In the genomic region with DNA sequence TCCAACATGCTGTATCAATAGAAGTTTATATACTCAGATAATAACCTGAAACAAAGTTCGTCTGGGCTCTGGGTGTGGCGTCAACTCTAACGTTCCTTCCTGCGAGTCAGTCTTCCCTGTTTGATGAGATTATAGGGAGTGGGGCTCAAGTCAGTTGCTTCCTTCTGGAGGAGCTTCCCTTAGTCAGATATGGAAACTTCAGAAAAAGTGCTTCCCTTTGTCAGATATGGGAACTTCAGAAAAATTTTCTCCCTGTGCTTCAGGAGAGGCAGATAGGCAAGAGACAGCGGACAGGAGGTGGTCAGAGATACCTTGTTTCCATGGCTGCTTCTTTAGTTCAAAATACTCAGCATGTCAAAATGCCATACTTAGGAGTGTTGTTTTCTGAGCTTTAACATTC, we compare ENCODE assay signal across 19 cellular contexts.
"Had no signal": no experiment of that assay in that cellular context is flagged by ENCODE, and none has a peak within 500 bp of the region (broad histone marks: within the 10 kb centered on the region; RNA-seq: fewer than 3 reads in every experiment).

No MANE protein-coding gene starts in this region.

- DNase-seq: activated CD4-positive, alpha-beta T cell treated with anti-CD3 and anti-CD28 coated beads for 1 hour; activated CD4-positive, alpha-beta T cell treated with anti-CD3 and anti-CD28 coated beads, Interleukin-2, amount 50 U/mL, for 4 hours; activated naive CD4-positive, alpha-beta T cell treated with anti-CD3 and anti-CD28 coated beads for 36 hours; dermis blood vessel endothelial cell; esophagus squamous epithelium; islet precursor cell; left ventricle myocardium inferior; posterior cingulate gyrus; retina; stimulated activated CD4-positive, alpha-beta T cell treated with anti-CD3 and anti-CD28 coated beads, Interleukin-2, amount 100 ng/mL, for 48 hours; thyroid gland had no signal

- H3K27me3 Mint-ChIP-seq: natural killer cell treated with Interleukin-12 subunit alpha and Interleukin-12 subunit beta and Interleukin-15 and Interleukin-18, amount 100 ng/mL, for 72 hours; stimulated activated memory B cell treated with anti-CD40 and anti-IgM and Interleukin-4, amounts not matched to agents 10 μg/mL and 1 μg/mL and 100 μg/mL, for 72 hours had no signal

- H2AFZ ChIP-seq: hepatocyte had no signal

- H3K4me3 ChIP-seq: ascending aorta, breast epithelium, esophagus squamous epithelium, hepatocyte, left ventricle myocardium inferior, thyroid gland had no signal

- ATAC-seq: natural killer cell treated with Interleukin-12 subunit alpha and Interleukin-12 subunit beta and Interleukin-15 and Interleukin-18, amount 100 ng/mL, for 72 hours; stimulated activated memory B cell treated with anti-CD40 and anti-IgM and Interleukin-4, amounts not matched to agents 10 μg/mL and 1 μg/mL and 100 μg/mL, for 72 hours had no signal

- H3K9me3 ChIP-seq: ascending aorta, breast epithelium, esophagus squamous epithelium, left ventricle myocardium inferior, thyroid gland had no signal

- H3K27ac ChIP-seq: ascending aorta, breast epithelium, esophagus squamous epithelium, hepatocyte, left ventricle myocardium inferior, thyroid gland, VCaP had no signal

- H3K4me3 Mint-ChIP-seq: activated naive CD4-positive, alpha-beta T cell treated with anti-CD3 and anti-CD28 coated beads for 36 hours; natural killer cell treated with Interleukin-12 subunit alpha and Interleukin-12 subunit beta and Interleukin-15 and Interleukin-18, amount 100 ng/mL, for 72 hours; stimulated activated memory B cell treated with anti-CD40 and anti-IgM and Interleukin-4, amounts not matched to agents 10 μg/mL and 1 μg/mL and 100 μg/mL, for 72 hours; T-helper 2 cell treated with Interferon-gamma antibody and Interleukin-4, amounts not matched to agents 5 μg/mL and 100 μg/mL, for 36 hours had no signal

- H3K4me2 ChIP-seq: hepatocyte had no signal

- H3K36me3 ChIP-seq: ascending aorta, breast epithelium, esophagus squamous epithelium, left ventricle myocardium inferior, thyroid gland had no signal

- H3K27ac Mint-ChIP-seq: activated naive CD4-positive, alpha-beta T cell treated with anti-CD3 and anti-CD28 coated beads for 36 hours; activated T-helper 2 cell treated with anti-CD3 and anti-CD28 coated beads, Interferon-gamma antibody, Interleukin-2, Interleukin-4, amounts not matched to agents 10 μg/mL and 5 μg/mL and 100 μg/mL, durations not matched to agents 14 hours and 24 hours and 36 hours; natural killer cell treated with Interleukin-12 subunit alpha and Interleukin-12 subunit beta and Interleukin-15 and Interleukin-18, amount 100 ng/mL, for 72 hours; stimulated activated memory B cell treated with anti-CD40 and anti-IgM and Interleukin-4, amounts not matched to agents 10 μg/mL and 1 μg/mL and 100 μg/mL, for 72 hours; T-helper 2 cell treated with Interferon-gamma antibody and Interleukin-4, amounts not matched to agents 5 μg/mL and 100 μg/mL, for 36 hours had no signal

- H3K4me1 ChIP-seq: breast epithelium had no signal

- H3K27me3 ChIP-seq: ascending aorta, breast epithelium, esophagus squamous epithelium, hepatocyte, thyroid gland had no signal

- H3K9me3 Mint-ChIP-seq: activated naive CD4-positive, alpha-beta T cell treated with anti-CD3 and anti-CD28 coated beads for 36 hours; activated T-helper 2 cell treated with anti-CD3 and anti-CD28 coated beads, Interferon-gamma antibody, Interleukin-2, Interleukin-4, amounts not matched to agents 10 μg/mL and 5 μg/mL and 100 μg/mL, durations not matched to agents 14 hours and 24 hours and 36 hours; natural killer cell treated with Interleukin-12 subunit alpha and Interleukin-12 subunit beta and Interleukin-15 and Interleukin-18, amount 100 ng/mL, for 72 hours; stimulated activated memory B cell treated with anti-CD40 and anti-IgM and Interleukin-4, amounts not matched to agents 10 μg/mL and 1 μg/mL and 100 μg/mL, for 72 hours; T-helper 2 cell treated with Interferon-gamma antibody and Interleukin-4, amounts not matched to agents 5 μg/mL and 100 μg/mL, for 36 hours had no signal

- H3K36me3 Mint-ChIP-seq: natural killer cell treated with Interleukin-12 subunit alpha and Interleukin-12 subunit beta and Interleukin-15 and Interleukin-18, amount 100 ng/mL, for 72 hours had no signal
